Comparison of ENCODE assay signal across 9 cellular contexts in genomic region chr10:132447446-132448247, GRCh38. TPM values are rescaled to one million over a fixed set of nuclear protein-coding genes. Genes with fewer than 3 reads are reported as not detected.
DNase-seq lines count a peak whose midpoint lies in the region; ATAC-seq and TF ChIP-seq lines count a peak whose summit lies in the region.
"Had no signal": no experiment of that assay in that cellular context is flagged by ENCODE, and none has a peak within 500 bp of the region (broad histone marks: within the 10 kb centered on the region; RNA-seq: fewer than 3 reads in every experiment).

No MANE protein-coding gene starts in this region.

- peaks cover 36% of the 10 kb centered on the region for H3K4me1 Mint-ChIP-seq in chondrocyte (ENCODE audit: low read depth)

- H3K27me3 ChIP-seq in cardiac muscle cell (no peaks in the 10 kb centered on the region), left ventricle myocardium inferior (ENCODE audit: low read depth) (no peaks in the 10 kb centered on the region), neutrophil (no peaks in the 10 kb centered on the region), thyroid gland (no peaks in the 10 kb centered on the region)

- intact Hi-C loops in left ventricle myocardium inferior (cut with micrococcal nuclease) (no loop called here), thyroid gland (cut with DNase I) (no loop called here)

- peaks cover 20% of the 10 kb centered on the region for H3K4me1 ChIP-seq in cardiac muscle cell (ENCODE audit: low read depth)
- peaks cover 20% of the 10 kb centered on the region for H3K4me1 ChIP-seq in left ventricle myocardium inferior
- H3K4me1 ChIP-seq in neutrophil (ENCODE audit: control insufficient read depth in 1 of 2, insufficient read depth in 1 of 2, low read depth in 1 of 2, low read length in 1 of 2) = peaks cover 66% of the 10 kb centered on the region in 2 experiments
- peaks cover 16 to 30% of the 10 kb centered on the region in 2 donors for H3K4me1 ChIP-seq in thyroid gland

- H3K36me3 ChIP-seq in cardiac muscle cell (no peaks in the 10 kb centered on the region), left ventricle myocardium inferior (no peaks in the 10 kb centered on the region), neutrophil (no peaks in the 10 kb centered on the region), thyroid gland (no peaks in the 10 kb centered on the region)

- no peak overlapping the region for H3K4me3 ChIP-seq in cardiac muscle cell
- H3K4me3 ChIP-seq in left ventricle myocardium inferior = no peak overlapping the region
- H3K4me3 ChIP-seq in neutrophil (ENCODE audit: low read depth in 1 of 2, low read length in 1 of 2) = peak overlapping the region; percentile 47 to 49
- no peak overlapping the region for H3K4me3 ChIP-seq in thyroid gland (replicated peaks in 1 of 3)

- H3K4me3 Mint-ChIP-seq in chondrocyte (ENCODE audit: unreplicated experiment) = peak overlapping the region; percentile 38
- H3K4me3 Mint-ChIP-seq: neural crest cell had no signal

- 58 to 62% methylated on average over 18 of the region's 29 CpGs for WGBS in thyroid gland, 2 donors

- H3K9me3 ChIP-seq in cardiac muscle cell (ENCODE audit: low read depth) (no peaks in the 10 kb centered on the region), left ventricle myocardium inferior (replicated peaks) (no peaks in the 10 kb centered on the region), neutrophil (no peaks in the 10 kb centered on the region), thyroid gland (no peaks in the 10 kb centered on the region)

- no peak for TF ChIP-seq POLR2A in thyroid gland (IDR thresholded peaks at IDR 0.05)

- TF ChIP-seq CTCF in cardiac muscle cell (IDR thresholded peaks at IDR 0.05; ENCODE audit: low read depth, low read length) (no peak), left ventricle myocardium inferior (IDR thresholded peaks at IDR 0.05; ENCODE audit: borderline replicate concordance) (no peak), chondrocyte (IDR thresholded peaks at IDR 0.05) (no peak), neutrophil (IDR thresholded peaks at IDR 0.05) (no peak), thyroid gland (IDR thresholded peaks at IDR 0.05) (peak in 1 of 6 experiments; percentile 10)

- ATAC-seq in activated CD4-positive, CD25-positive, alpha-beta regulatory T cell treated with anti-CD3 and anti-CD28 coated beads, Interleukin-2, amount 50 U/mL, for 24 hours = peak; percentile 66 to 68
- ATAC-seq in GM21390 (IDR thresholded peaks at IDR 0.05; ENCODE audit: unreplicated experiment) (no peak), HG02970 (IDR thresholded peaks at IDR 0.05; ENCODE audit: low FRiP score, unreplicated experiment) (no peak)

- no peaks in the 10 kb centered on the region for H3K36me3 Mint-ChIP-seq in chondrocyte (ENCODE audit: low read depth)

- H3K27me3 Mint-ChIP-seq in chondrocyte (ENCODE audit: low read depth) = no peaks in the 10 kb centered on the region

- H3K27ac Mint-ChIP-seq in chondrocyte (ENCODE audit: unreplicated experiment) = peak overlapping the region; percentile 92

- peak overlapping the region; percentile 18 for H3K27ac ChIP-seq in cardiac muscle cell
- no peak overlapping the region for H3K27ac ChIP-seq in left ventricle myocardium inferior (replicated peaks)
- peak overlapping the region; percentile 73 for H3K27ac ChIP-seq in neutrophil
- H3K27ac ChIP-seq in thyroid gland = peak overlapping the region; percentile 51 to 73 (median 53)

- H3K9me3 Mint-ChIP-seq in chondrocyte (ENCODE audit: low read depth) = no peaks in the 10 kb centered on the region
- H3K9me3 Mint-ChIP-seq: neural crest cell had no signal

- DNase-seq in cardiac muscle cell (ENCODE audit: low read depth in 1 of 2, low spot score in 1 of 2) (peak in 1 of 2 donors; percentile 71), left ventricle myocardium inferior (no peak), chondrocyte (ENCODE audit: low spot score) (no peak), thyroid gland (peak; percentile 64 to 65)

RNA-seq across cellular contexts. Expression of gene PWWP2B, which starts 50.6 kb away (rescaled TPM):
- 28.3 and 35.7 TPM in 2 replicates for total RNA-seq in cardiac muscle cell
- polyA plus RNA-seq in cardiac muscle cell = 11.7 and 11.8 TPM in 2 replicates
- total RNA-seq in left ventricle myocardium inferior = 17.2 TPM
- 9.9 to 13.9 TPM (median 13.2 TPM) in 3 replicates for total RNA-seq in chondrocyte
- 10 to 100 TPM; 14.5 to 35.4 (median 27.3) TPM for total RNA-seq in thyroid gland

Comparison
In these comparisons a context has a peak if more than half of its experiments do, and no peak if none do; other contexts are left out.
1. DNase-seq: peak in thyroid gland (2 of 2); none in left ventricle myocardium inferior (single experiment) and chondrocyte (single experiment).
2. H3K4me3 ChIP-seq: peak in neutrophil (2 of 2); none in cardiac muscle cell (single experiment), left ventricle myocardium inferior (single experiment) and thyroid gland (0 of 3).
3. ATAC-seq: peak in activated CD4-positive, CD25-positive, alpha-beta regulatory T cell treated with anti-CD3 and anti-CD28 coated beads, Interleukin-2, amount 50 U/mL, for 24 hours (2 of 2); none in GM21390 (single experiment) and HG02970 (single experiment).